ENCODE assay signal across 9 cellular contexts in the genomic region with DNA sequence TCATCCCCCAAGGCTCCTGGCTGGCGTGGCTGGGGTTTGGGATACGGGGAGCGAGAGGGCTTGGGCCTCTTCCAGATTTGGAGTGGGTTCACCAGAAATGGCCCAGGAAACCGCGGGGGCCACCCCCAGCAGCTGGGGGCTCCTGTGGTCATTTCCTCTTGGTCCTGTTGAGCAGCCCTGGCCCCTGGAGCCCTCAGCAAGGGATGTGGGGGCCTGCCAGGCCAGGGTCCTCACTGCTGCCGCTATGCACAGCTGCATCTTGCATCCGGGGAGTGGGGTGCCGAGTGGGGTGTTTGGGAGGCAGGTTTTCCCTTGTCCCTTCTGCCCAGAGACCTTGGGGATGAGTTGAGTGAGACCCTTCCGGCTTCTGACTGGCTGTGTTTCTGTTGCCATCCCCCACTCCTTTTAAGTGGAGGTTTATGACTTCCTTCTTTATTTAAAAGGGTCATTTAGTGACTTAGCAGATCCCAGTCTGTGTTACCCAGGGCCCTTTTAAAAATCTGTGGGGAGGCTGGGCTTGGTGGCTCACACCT.
DNase-seq lines count a peak whose midpoint lies in the region; ATAC-seq and TF ChIP-seq lines count a peak whose summit lies in the region.
"Had no signal": no experiment of that assay in that cellular context is flagged by ENCODE, and none has a peak within 500 bp of the region (broad histone marks: within the 10 kb centered on the region; RNA-seq: fewer than 3 reads in every experiment).

No MANE protein-coding gene starts in this region.

- H3K4me3 ChIP-seq in HUES64 (ENCODE audit: low read length) (no peak overlapping the region), mesendoderm (ENCODE audit: low read length) (no peak overlapping the region), MM.1S (ENCODE audit: low read length) (no peak overlapping the region)

- H4K20me1 ChIP-seq in MM.1S (ENCODE audit: insufficient read depth, low read length) = no peaks in the 10 kb centered on the region

- no peak overlapping the region for H3K4me2 ChIP-seq in mesendoderm (ENCODE audit: low read length)
- H3K4me2 ChIP-seq in MM.1S (ENCODE audit: low read depth, low read length) = no peak overlapping the region

- no peaks in the 10 kb centered on the region for H3K9me2 ChIP-seq in MM.1S (replicated peaks; ENCODE audit: insufficient read depth, low read length)

- H3K4me1 ChIP-seq in HUES64 (ENCODE audit: insufficient read depth, low read length) = peaks cover 20% of the 10 kb centered on the region
- peaks cover 7% of the 10 kb centered on the region for H3K4me1 ChIP-seq in mesendoderm (ENCODE audit: control insufficient read depth, low read depth, low read length)
- H3K4me1 ChIP-seq in MM.1S (ENCODE audit: low read length) = peaks cover 6% of the 10 kb centered on the region

- DNase-seq in AML-193 (lab: John Stamatoyannopoulos, UW) (peak; percentile 66 to 67), mesendoderm (peak; percentile 57), NCI-H2107 treated with DMSO at 0.1 percent for 48 hours (lab: John Stamatoyannopoulos, UW; ENCODE audit: unreplicated experiment) (no peak), MM.1S (no peak)
- no peak for DNase-seq in activated T-helper 2 cell treated with anti-CD3 and anti-CD28 coated beads, Interferon-gamma antibody, Interleukin-2, Interleukin-4, amounts not matched to agents 10 μg/mL and 5 μg/mL and 100 μg/mL, durations not matched to agents 14 hours and 24 hours and 36 hours (ENCODE audit: low spot score)
- DNase-seq: SW 1271 had no signal

- no peaks in the 10 kb centered on the region for H3K36me3 ChIP-seq in HUES64 (ENCODE audit: insufficient read depth, low read length)
- no peaks in the 10 kb centered on the region for H3K36me3 ChIP-seq in mesendoderm (ENCODE audit: control insufficient read depth, insufficient read depth, low read length)
- no peaks in the 10 kb centered on the region for H3K36me3 ChIP-seq in MM.1S (replicated peaks; ENCODE audit: insufficient read depth, low read length)

- peak overlapping the region; percentile 72 for H2BK5ac ChIP-seq in mesendoderm (ENCODE audit: low read length)

- H3K9me3 ChIP-seq in HUES64 (ENCODE audit: insufficient read depth, low read depth, low read length) (no peaks in the 10 kb centered on the region), MM.1S (replicated peaks; ENCODE audit: insufficient read depth, low read length) (no peaks in the 10 kb centered on the region)

- H3K27me3 ChIP-seq in HUES64 (ENCODE audit: insufficient read depth, low read length) (no peaks in the 10 kb centered on the region), mesendoderm (ENCODE audit: insufficient read depth, low read length, poor library complexity) (no peaks in the 10 kb centered on the region), MM.1S (replicated peaks; ENCODE audit: insufficient read depth, low read length) (no peaks in the 10 kb centered on the region)

- no peak for TF ChIP-seq CTCF in MM.1S (IDR thresholded peaks at IDR 0.05; ENCODE audit: low read length)

- no peak overlapping the region for H4K5ac ChIP-seq in mesendoderm (ENCODE audit: low read length)

- no peak overlapping the region for H3K23ac ChIP-seq in mesendoderm (ENCODE audit: low read length)

- peaks cover 60% of the 10 kb centered on the region for H3K79me2 ChIP-seq in mesendoderm (ENCODE audit: control insufficient read depth, insufficient read depth, low read length)
- H3K79me2 ChIP-seq in MM.1S (ENCODE audit: low read length) = peaks cover 77% of the 10 kb centered on the region

- peak overlapping the region; percentile 78 for H3K18ac ChIP-seq in mesendoderm (ENCODE audit: low read length)

- H2BK120ac ChIP-seq in mesendoderm (ENCODE audit: low read depth, low read length) = no peak overlapping the region

- H3K36me3 Mint-ChIP-seq in activated T-helper 2 cell treated with anti-CD3 and anti-CD28 coated beads, Interferon-gamma antibody, Interleukin-2, Interleukin-4, amounts not matched to agents 10 μg/mL and 5 μg/mL and 100 μg/mL, durations not matched to agents 14 hours and 24 hours and 36 hours (ENCODE audit: low read depth) = peaks cover 62% of the 10 kb centered on the region

- H2AFZ ChIP-seq in MM.1S (ENCODE audit: low read length) = no peak overlapping the region

- H3F3A ChIP-seq in MM.1S (ENCODE audit: insufficient read depth, low read length) = peaks cover 12% of the 10 kb centered on the region

- peaks cover 22% of the 10 kb centered on the region for H3K79me1 ChIP-seq in mesendoderm (ENCODE audit: low read length)

- no peak overlapping the region for H4K8ac ChIP-seq in mesendoderm (ENCODE audit: low read depth, low read length)

- peaks cover 63% of the 10 kb centered on the region for H3K4me1 Mint-ChIP-seq in activated T-helper 2 cell treated with anti-CD3 and anti-CD28 coated beads, Interferon-gamma antibody, Interleukin-2, Interleukin-4, amounts not matched to agents 10 μg/mL and 5 μg/mL and 100 μg/mL, durations not matched to agents 14 hours and 24 hours and 36 hours (ENCODE audit: low read depth)

- no peaks in the 10 kb centered on the region for H3K27me3 Mint-ChIP-seq in activated T-helper 2 cell treated with anti-CD3 and anti-CD28 coated beads, Interferon-gamma antibody, Interleukin-2, Interleukin-4, amounts not matched to agents 10 μg/mL and 5 μg/mL and 100 μg/mL, durations not matched to agents 14 hours and 24 hours and 36 hours (ENCODE audit: low read depth)

- ATAC-seq in GM21717 (IDR thresholded peaks at IDR 0.05; ENCODE audit: unreplicated experiment) (no peak), GM18867 (IDR thresholded peaks at IDR 0.05; ENCODE audit: unreplicated experiment) (no peak)

- H2AK5ac ChIP-seq in mesendoderm (ENCODE audit: low read length) = no peak overlapping the region

- H2BK15ac ChIP-seq in mesendoderm (replicated peaks; ENCODE audit: low read depth) = no peak overlapping the region

- peak overlapping the region; percentile 65 for H3K56ac ChIP-seq in mesendoderm (ENCODE audit: low read length)

- H3K9ac ChIP-seq in HUES64 (ENCODE audit: low read depth, low read length) (no peak overlapping the region), mesendoderm (ENCODE audit: low read length) (peak overlapping the region; percentile 32), MM.1S (ENCODE audit: low read length) (no peak overlapping the region)

- no peaks in the 10 kb centered on the region for H3K9me3 Mint-ChIP-seq in activated T-helper 2 cell treated with anti-CD3 and anti-CD28 coated beads, Interferon-gamma antibody, Interleukin-2, Interleukin-4, amounts not matched to agents 10 μg/mL and 5 μg/mL and 100 μg/mL, durations not matched to agents 14 hours and 24 hours and 36 hours

- H3K27ac Mint-ChIP-seq in activated T-helper 2 cell treated with anti-CD3 and anti-CD28 coated beads, Interferon-gamma antibody, Interleukin-2, Interleukin-4, amounts not matched to agents 10 μg/mL and 5 μg/mL and 100 μg/mL, durations not matched to agents 14 hours and 24 hours and 36 hours = peak overlapping the region; percentile 99

- WGBS in HUES64 = 80% methylated on average over 9 of the region's 9 CpGs
- no CpG with 5 or more reads among the region's 9 CpGs for WGBS in mesendoderm (ENCODE audit: extremely low coverage, insufficient coverage, low lambda C conversion rate)

- H3K27ac ChIP-seq in HUES64 (ENCODE audit: low read depth, low read length) (peak overlapping the region; percentile 57; the same call in 1 of the 2 replicates), mesendoderm (ENCODE audit: low read depth, low read length) (peak overlapping the region; percentile 73), MM.1S (ENCODE audit: low read length) (no peak overlapping the region)

- peak overlapping the region; percentile 99 for H3K4me3 Mint-ChIP-seq in activated T-helper 2 cell treated with anti-CD3 and anti-CD28 coated beads, Interferon-gamma antibody, Interleukin-2, Interleukin-4, amounts not matched to agents 10 μg/mL and 5 μg/mL and 100 μg/mL, durations not matched to agents 14 hours and 24 hours and 36 hours (ENCODE audit: low read depth)

- intact Hi-C loops in activated T-helper 2 cell treated with anti-CD3 and anti-CD28 coated beads, Interferon-gamma antibody, Interleukin-2, Interleukin-4, amounts not matched to agents 10 μg/mL and 5 μg/mL and 100 μg/mL, durations not matched to agents 14 hours and 24 hours and 36 hours (cut with micrococcal nuclease) = loop anchor here (1.0 to 2.0 kb wide), 3 partner anchors 12 to 56 kb away; no protein-coding TSS in a partner anchor

- peak overlapping the region; percentile 39 for H3K4ac ChIP-seq in mesendoderm (ENCODE audit: low read depth, low read length)

Comparison
In these comparisons a context has a peak if more than half of its experiments do, and no peak if none do; other contexts are left out.
1. DNase-seq: peak in AML-193 (2 of 2) and mesendoderm (single experiment); none in activated T-helper 2 cell treated with anti-CD3 and anti-CD28 coated beads, Interferon-gamma antibody, Interleukin-2, Interleukin-4, amounts not matched to agents 10 μg/mL and 5 μg/mL and 100 μg/mL, durations not matched to agents 14 hours and 24 hours and 36 hours (single experiment), NCI-H2107 treated with DMSO at 0.1 percent for 48 hours (single experiment) and MM.1S (single experiment).